Comparison of ENCODE assay signal across 1 cellular context in the genomic region with DNA sequence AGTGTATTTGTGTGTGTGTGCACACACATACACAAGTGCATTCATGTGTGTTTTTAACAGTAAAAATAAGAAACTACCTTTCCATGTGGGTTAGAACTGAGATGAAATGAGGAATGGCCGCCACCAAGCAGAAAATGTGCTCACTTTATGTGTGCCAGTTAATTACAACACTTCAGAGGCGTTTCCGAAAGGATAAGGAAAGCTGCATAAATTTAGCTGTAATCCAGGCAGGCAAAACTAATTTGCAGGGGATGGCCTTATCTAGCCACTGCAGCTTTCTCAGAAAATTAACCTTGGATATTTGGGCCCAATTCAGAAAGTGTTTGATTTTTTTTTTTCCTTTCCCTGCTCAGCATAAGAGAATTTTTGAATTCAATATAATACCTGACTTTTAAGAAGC.
A peak's percentile ranks its signal among the peaks of the same experiment; 100 is the strongest.
TF ChIP-seq lines count a peak whose summit lies in the region.

No MANE protein-coding gene starts in this region.

TF ChIP-seq in K562, 482 proteins besides CTCF, POLR2A, EP300 and RAD21 (continued from another document and continues in another):
- peak in 1 of 3 experiments; percentile 72 for TF ChIP-seq YY1 (IDR thresholded peaks at IDR 0.05; ENCODE audit: borderline replicate concordance in 1 of 3, control insufficient read depth in 1 of 3, extremely low read depth in 1 of 3, insufficient read depth in 3 of 3, insufficient read length in 1 of 3, insufficient replicate concordance in 2 of 3, low read depth in 1 of 3, low read length in 2 of 3)
- TF ChIP-seq, protein P1, sequence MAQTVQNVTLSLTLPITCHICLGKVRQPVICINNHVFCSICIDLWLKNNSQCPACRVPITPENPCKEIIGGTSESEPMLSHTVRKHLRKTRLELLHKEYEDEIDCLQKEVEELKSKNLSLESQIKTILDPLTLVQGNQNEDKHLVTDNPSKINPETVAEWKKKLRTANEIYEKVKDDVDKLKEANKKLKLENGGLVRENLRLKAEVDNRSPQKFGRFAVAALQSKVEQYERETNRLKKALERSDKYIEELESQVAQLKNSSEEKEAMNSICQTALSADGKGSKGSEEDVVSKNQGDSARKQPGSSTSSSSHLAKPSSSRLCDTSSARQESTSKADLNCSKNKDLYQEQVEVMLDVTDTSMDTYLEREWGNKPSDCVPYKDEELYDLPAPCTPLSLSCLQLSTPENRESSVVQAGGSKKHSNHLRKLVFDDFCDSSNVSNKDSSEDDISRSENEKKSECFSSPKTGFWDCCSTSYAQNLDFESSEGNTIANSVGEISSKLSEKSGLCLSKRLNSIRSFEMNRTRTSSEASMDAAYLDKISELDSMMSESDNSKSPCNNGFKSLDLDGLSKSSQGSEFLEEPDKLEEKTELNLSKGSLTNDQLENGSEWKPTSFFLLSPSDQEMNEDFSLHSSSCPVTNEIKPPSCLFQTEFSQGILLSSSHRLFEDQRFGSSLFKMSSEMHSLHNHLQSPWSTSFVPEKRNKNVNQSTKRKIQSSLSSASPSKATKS (CRISPR knock-in tag; IDR thresholded peaks at IDR 0.05): no peak
- TF ChIP-seq NELFE (IDR thresholded peaks at IDR 0.05; ENCODE audit: insufficient read depth, insufficient read length): no peak
- peak; percentile 57; the same call in 1 of the 2 replicates for TF ChIP-seq NCOR1 (IDR thresholded peaks at IDR 0.05)
- TF ChIP-seq, protein P2, sequence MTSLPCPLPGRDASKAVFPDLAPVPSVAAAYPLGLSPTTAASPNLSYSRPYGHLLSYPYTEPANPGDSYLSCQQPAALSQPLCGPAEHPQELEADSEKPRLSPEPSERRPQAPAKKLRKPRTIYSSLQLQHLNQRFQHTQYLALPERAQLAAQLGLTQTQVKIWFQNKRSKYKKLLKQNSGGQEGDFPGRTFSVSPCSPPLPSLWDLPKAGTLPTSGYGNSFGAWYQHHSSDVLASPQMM (CRISPR knock-in tag; IDR thresholded peaks at IDR 0.05): no peak
- TF ChIP-seq ZNF217 (CRISPR knock-in tag; IDR thresholded peaks at IDR 0.05): no peak
- no peak for TF ChIP-seq ZNF830 (CRISPR knock-in tag; IDR thresholded peaks at IDR 0.05)
- TF ChIP-seq EP400 (IDR thresholded peaks at IDR 0.05): peak; percentile 23; the same call in 1 of the 2 replicates
- no peak for TF ChIP-seq ZZZ3 (IDR thresholded peaks at IDR 0.05)
- no peak for TF ChIP-seq DNMT1 (IDR thresholded peaks at IDR 0.05)
- peak; percentile 62 for TF ChIP-seq STAT5A (IDR thresholded peaks at IDR 0.05; ENCODE audit: borderline replicate concordance, low read length)
- TF ChIP-seq DMBX1 (CRISPR knock-in tag; IDR thresholded peaks at IDR 0.05; ENCODE audit: borderline replicate concordance): no peak
- TF ChIP-seq MEIS2 (IDR thresholded peaks at IDR 0.05; ENCODE audit: partially characterized antibody): peak; percentile 65
- TF ChIP-seq, protein P3, sequence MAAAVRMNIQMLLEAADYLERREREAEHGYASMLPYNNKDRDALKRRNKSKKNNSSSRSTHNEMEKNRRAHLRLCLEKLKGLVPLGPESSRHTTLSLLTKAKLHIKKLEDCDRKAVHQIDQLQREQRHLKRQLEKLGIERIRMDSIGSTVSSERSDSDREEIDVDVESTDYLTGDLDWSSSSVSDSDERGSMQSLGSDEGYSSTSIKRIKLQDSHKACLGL (CRISPR knock-in tag; IDR thresholded peaks at IDR 0.05; ENCODE audit: borderline replicate concordance, poor library complexity, severe bottlenecking): no peak
- TF ChIP-seq, protein P4, sequence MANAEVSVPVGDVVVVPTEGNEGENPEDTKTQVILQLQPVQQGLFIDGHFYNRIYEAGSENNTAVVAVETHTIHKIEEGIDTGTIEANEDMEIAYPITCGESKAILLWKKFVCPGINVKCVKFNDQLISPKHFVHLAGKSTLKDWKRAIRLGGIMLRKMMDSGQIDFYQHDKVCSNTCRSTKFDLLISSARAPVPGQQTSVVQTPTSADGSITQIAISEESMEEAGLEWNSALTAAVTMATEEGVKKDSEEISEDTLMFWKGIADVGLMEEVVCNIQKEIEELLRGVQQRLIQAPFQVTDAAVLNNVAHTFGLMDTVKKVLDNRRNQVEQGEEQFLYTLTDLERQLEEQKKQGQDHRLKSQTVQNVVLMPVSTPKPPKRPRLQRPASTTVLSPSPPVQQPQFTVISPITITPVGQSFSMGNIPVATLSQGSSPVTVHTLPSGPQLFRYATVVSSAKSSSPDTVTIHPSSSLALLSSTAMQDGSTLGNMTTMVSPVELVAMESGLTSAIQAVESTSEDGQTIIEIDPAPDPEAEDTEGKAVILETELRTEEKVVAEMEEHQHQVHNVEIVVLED (CRISPR knock-in tag; IDR thresholded peaks at IDR 0.05): no peak
- TF ChIP-seq KLF13 (tag; IDR thresholded peaks at IDR 0.05; ENCODE audit: borderline replicate concordance, low read depth): no peak
- TF ChIP-seq ETV6 (IDR thresholded peaks at IDR 0.05; ENCODE audit: borderline replicate concordance in 1 of 2, low read depth in 2 of 2, low read length in 1 of 2): 0 out of 4 replicates have a peak, but pooled peaks of 1 of the 2 experiments have one; percentile 42
- TF ChIP-seq ETV6 (CRISPR knock-in tag; IDR thresholded peaks at IDR 0.05; ENCODE audit: borderline replicate concordance): no peak
- TF ChIP-seq, protein P5, sequence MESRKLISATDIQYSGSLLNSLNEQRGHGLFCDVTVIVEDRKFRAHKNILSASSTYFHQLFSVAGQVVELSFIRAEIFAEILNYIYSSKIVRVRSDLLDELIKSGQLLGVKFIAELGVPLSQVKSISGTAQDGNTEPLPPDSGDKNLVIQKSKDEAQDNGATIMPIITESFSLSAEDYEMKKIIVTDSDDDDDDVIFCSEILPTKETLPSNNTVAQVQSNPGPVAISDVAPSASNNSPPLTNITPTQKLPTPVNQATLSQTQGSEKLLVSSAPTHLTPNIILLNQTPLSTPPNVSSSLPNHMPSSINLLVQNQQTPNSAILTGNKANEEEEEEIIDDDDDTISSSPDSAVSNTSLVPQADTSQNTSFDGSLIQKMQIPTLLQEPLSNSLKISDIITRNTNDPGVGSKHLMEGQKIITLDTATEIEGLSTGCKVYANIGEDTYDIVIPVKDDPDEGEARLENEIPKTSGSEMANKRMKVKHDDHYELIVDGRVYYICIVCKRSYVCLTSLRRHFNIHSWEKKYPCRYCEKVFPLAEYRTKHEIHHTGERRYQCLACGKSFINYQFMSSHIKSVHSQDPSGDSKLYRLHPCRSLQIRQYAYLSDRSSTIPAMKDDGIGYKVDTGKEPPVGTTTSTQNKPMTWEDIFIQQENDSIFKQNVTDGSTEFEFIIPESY (CRISPR knock-in tag; IDR thresholded peaks at IDR 0.05): no peak
- TF ChIP-seq ZNF174 (CRISPR knock-in tag; IDR thresholded peaks at IDR 0.05): no peak
- TF ChIP-seq ZNF384 (IDR thresholded peaks at IDR 0.05; ENCODE audit: low read depth, low read length): 0 out of 2 replicates have a peak, but pooled peaks have one; percentile 42
- peak in 1 of 2 experiments; percentile 67; a peak in 2 of 4 replicates for TF ChIP-seq RCOR1 (IDR thresholded peaks at IDR 0.05; ENCODE audit: borderline replicate concordance in 1 of 2, low read depth in 2 of 2, low read length in 2 of 2)
- TF ChIP-seq ESRRB (CRISPR knock-in tag; IDR thresholded peaks at IDR 0.05; ENCODE audit: borderline replicate concordance): no peak
- no peak for TF ChIP-seq ZNF583 (CRISPR knock-in tag; IDR thresholded peaks at IDR 0.05)
- peak; percentile 48 to 67 for TF ChIP-seq KDM1A (IDR thresholded peaks at IDR 0.05)
- TF ChIP-seq ATF7 (IDR thresholded peaks at IDR 0.05): no peak
- peak; percentile 64 for TF ChIP-seq KLF16 (IDR thresholded peaks at IDR 0.05)
- TF ChIP-seq, protein P6, sequence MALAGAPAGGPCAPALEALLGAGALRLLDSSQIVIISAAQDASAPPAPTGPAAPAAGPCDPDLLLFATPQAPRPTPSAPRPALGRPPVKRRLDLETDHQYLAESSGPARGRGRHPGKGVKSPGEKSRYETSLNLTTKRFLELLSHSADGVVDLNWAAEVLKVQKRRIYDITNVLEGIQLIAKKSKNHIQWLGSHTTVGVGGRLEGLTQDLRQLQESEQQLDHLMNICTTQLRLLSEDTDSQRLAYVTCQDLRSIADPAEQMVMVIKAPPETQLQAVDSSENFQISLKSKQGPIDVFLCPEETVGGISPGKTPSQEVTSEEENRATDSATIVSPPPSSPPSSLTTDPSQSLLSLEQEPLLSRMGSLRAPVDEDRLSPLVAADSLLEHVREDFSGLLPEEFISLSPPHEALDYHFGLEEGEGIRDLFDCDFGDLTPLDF (CRISPR knock-in tag; IDR thresholded peaks at IDR 0.05): no peak
- TF ChIP-seq TAL1 (IDR thresholded peaks at IDR 0.05): peak; percentile 78
- no peak for TF ChIP-seq ZC3H8 (IDR thresholded peaks at IDR 0.05)
- TF ChIP-seq HLTF (IDR thresholded peaks at IDR 0.05): no peak
- TF ChIP-seq CCNT2 (IDR thresholded peaks at IDR 0.05; ENCODE audit: borderline replicate concordance, extremely low read depth, insufficient read length, low read depth, low read length): peak; percentile 28
- peak; percentile 49 for TF ChIP-seq LEF1 (IDR thresholded peaks at IDR 0.05)
- TF ChIP-seq PML (IDR thresholded peaks at IDR 0.05; ENCODE audit: low read length): peak; percentile 52; the same call in 1 of the 2 replicates
- TF ChIP-seq, protein P7, sequence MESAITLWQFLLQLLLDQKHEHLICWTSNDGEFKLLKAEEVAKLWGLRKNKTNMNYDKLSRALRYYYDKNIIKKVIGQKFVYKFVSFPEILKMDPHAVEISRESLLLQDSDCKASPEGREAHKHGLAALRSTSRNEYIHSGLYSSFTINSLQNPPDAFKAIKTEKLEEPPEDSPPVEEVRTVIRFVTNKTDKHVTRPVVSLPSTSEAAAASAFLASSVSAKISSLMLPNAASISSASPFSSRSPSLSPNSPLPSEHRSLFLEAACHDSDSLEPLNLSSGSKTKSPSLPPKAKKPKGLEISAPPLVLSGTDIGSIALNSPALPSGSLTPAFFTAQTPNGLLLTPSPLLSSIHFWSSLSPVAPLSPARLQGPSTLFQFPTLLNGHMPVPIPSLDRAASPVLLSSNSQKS (CRISPR knock-in tag; IDR thresholded peaks at IDR 0.05): no peak
- peak; percentile 83 for TF ChIP-seq ARID1B (IDR thresholded peaks at IDR 0.05)
- TF ChIP-seq POLR2AphosphoS5 (IDR thresholded peaks at IDR 0.05; ENCODE audit: control insufficient read depth, insufficient read depth, low read depth, low read length): peak; percentile 49; the same call in 1 of the 2 replicates
- no peak for TF ChIP-seq ZNF764 (CRISPR knock-in tag; IDR thresholded peaks at IDR 0.05; ENCODE audit: low read depth)
- TF ChIP-seq, protein P8, sequence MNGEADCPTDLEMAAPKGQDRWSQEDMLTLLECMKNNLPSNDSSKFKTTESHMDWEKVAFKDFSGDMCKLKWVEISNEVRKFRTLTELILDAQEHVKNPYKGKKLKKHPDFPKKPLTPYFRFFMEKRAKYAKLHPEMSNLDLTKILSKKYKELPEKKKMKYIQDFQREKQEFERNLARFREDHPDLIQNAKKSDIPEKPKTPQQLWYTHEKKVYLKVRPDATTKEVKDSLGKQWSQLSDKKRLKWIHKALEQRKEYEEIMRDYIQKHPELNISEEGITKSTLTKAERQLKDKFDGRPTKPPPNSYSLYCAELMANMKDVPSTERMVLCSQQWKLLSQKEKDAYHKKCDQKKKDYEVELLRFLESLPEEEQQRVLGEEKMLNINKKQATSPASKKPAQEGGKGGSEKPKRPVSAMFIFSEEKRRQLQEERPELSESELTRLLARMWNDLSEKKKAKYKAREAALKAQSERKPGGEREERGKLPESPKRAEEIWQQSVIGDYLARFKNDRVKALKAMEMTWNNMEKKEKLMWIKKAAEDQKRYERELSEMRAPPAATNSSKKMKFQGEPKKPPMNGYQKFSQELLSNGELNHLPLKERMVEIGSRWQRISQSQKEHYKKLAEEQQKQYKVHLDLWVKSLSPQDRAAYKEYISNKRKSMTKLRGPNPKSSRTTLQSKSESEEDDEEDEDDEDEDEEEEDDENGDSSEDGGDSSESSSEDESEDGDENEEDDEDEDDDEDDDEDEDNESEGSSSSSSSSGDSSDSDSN (IDR thresholded peaks at IDR 0.05; ENCODE audit: borderline replicate concordance in 1 of 2, low read depth in 2 of 2, low read length in 2 of 2): no peak
- TF ChIP-seq NR2C2 (CRISPR knock-in tag; IDR thresholded peaks at IDR 0.05): no peak
- TF ChIP-seq NR2C2 (tag; IDR thresholded peaks at IDR 0.05): no peak
- TF ChIP-seq MXI1 (IDR thresholded peaks at IDR 0.05; ENCODE audit: low read depth, low read length): no peak
- no peak for TF ChIP-seq MYBL2 (IDR thresholded peaks at IDR 0.05; ENCODE audit: low read depth)
- no peak for TF ChIP-seq MYBL2 (CRISPR knock-in tag; IDR thresholded peaks at IDR 0.05; ENCODE audit: borderline replicate concordance)
- TF ChIP-seq ASH1L (IDR thresholded peaks at IDR 0.05; ENCODE audit: borderline replicate concordance, low read depth, partially characterized antibody): no peak
- no peak for TF ChIP-seq POLR3A (IDR thresholded peaks at IDR 0.05; ENCODE audit: borderline replicate concordance, extremely low read depth, insufficient read depth, insufficient read length)
- TF ChIP-seq ZNF584 (CRISPR knock-in tag; IDR thresholded peaks at IDR 0.05; ENCODE audit: low read depth): 0 out of 2 replicates have a peak, but pooled peaks have one; percentile 32
- TF ChIP-seq, protein P9, sequence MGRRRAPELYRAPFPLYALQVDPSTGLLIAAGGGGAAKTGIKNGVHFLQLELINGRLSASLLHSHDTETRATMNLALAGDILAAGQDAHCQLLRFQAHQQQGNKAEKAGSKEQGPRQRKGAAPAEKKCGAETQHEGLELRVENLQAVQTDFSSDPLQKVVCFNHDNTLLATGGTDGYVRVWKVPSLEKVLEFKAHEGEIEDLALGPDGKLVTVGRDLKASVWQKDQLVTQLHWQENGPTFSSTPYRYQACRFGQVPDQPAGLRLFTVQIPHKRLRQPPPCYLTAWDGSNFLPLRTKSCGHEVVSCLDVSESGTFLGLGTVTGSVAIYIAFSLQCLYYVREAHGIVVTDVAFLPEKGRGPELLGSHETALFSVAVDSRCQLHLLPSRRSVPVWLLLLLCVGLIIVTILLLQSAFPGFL (CRISPR knock-in tag; IDR thresholded peaks at IDR 0.05): no peak
- TF ChIP-seq ARHGAP35 (IDR thresholded peaks at IDR 0.05; ENCODE audit: partially characterized antibody): no peak
- TF ChIP-seq MTA2 (IDR thresholded peaks at IDR 0.05; ENCODE audit: low read depth): peak; percentile 70; the same call in 1 of the 2 replicates
- TF ChIP-seq CEBPB (tag; IDR thresholded peaks at IDR 0.05): peak; percentile 56; the same call in 1 of the 2 replicates
- peak; percentile 53 for TF ChIP-seq TCF3 (CRISPR knock-in tag; IDR thresholded peaks at IDR 0.05)
- TF ChIP-seq CBFA2T3 (IDR thresholded peaks at IDR 0.05): peak; percentile 84
- no peak for TF ChIP-seq GABPB2 (CRISPR knock-in tag; conservative IDR thresholded peaks at IDR 0.05)
- TF ChIP-seq SOX6 (IDR thresholded peaks at IDR 0.05): 0 out of 2 replicates have a peak, but pooled peaks have one; percentile 16
- no peak for TF ChIP-seq TCF7 (IDR thresholded peaks at IDR 0.05; ENCODE audit: borderline replicate concordance)
- no peak for TF ChIP-seq YBX1 (IDR thresholded peaks at IDR 0.05)
